Comparison of ENCODE assay signal across 10 cellular contexts in the genomic region with DNA sequence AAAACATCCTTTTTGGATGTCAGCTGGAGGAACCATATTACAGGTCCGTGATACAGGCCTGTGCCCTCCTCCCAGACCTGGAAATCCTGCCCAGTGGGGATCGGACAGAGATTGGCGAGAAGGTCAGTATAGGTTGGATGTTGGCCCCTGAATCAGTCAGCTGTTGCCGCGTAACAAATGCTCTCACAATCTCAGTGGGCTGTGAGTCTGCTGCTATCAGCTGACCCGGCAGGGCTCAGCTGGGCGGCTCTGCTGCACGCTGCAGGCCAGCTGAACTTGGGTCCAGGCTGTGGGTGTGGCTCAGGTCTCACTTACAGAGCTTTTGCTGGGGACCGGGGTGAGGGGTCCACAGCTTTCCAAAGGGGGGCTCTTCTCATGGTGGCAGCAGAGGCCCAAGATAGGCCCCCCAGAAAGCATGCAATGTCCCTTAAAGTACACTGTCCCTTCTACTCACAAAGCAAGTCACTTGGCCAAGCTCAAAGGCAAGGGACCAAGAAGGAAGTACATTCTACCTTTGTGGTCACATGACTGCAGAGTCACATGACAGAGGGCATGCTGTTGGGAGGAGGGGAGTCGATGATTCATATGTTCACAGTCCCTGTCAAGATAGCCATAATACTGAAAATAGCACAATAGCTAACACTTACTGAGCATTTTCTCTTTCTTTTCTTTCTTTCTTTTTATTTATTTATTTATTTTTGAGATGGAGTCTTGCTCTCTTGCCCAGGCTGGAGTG.
DNase-seq lines count a peak whose midpoint lies in the region; ATAC-seq and TF ChIP-seq lines count a peak whose summit lies in the region.
"Had no signal": no experiment of that assay in that cellular context is flagged by ENCODE, and none has a peak within 500 bp of the region (broad histone marks: within the 10 kb centered on the region; RNA-seq: fewer than 3 reads in every experiment).

No MANE protein-coding gene starts in this region.

- H3K4me3 Mint-ChIP-seq in GM23338 = no peak overlapping the region; the same call in 2 of the 3 replicates
- no peak overlapping the region for H3K4me3 Mint-ChIP-seq in activated naive CD8-positive, alpha-beta T cell treated with anti-CD3 and anti-CD28 coated beads for 36 hours

- no peak overlapping the region for H3K27ac ChIP-seq in GM23338 (ENCODE audit: low read depth)

- no peaks in the 10 kb centered on the region for H3K9me2 ChIP-seq in GM23338 (ENCODE audit: insufficient read depth)

- no peaks in the 10 kb centered on the region for H3K79me2 ChIP-seq in GM23338 (replicated peaks; ENCODE audit: insufficient read depth)

- H4K20me1 ChIP-seq in GM23338 (replicated peaks; ENCODE audit: insufficient read depth) = no peaks in the 10 kb centered on the region

- no peak overlapping the region for H3K4me2 ChIP-seq in GM23338

- H3K36me3 ChIP-seq in GM23338 (ENCODE audit: insufficient read depth) = peaks cover 34% of the 10 kb centered on the region

- TF ChIP-seq CTCF in GM23338 (conservative IDR thresholded peaks at IDR 0.05; ENCODE audit: low read depth in 2 of 2) = no peak
- TF ChIP-seq CTCF in NB4 (IDR thresholded peaks at IDR 0.05; ENCODE audit: low read depth, low read length) = no peak
- no peak for TF ChIP-seq CTCF in GM13976 (IDR thresholded peaks at IDR 0.05; ENCODE audit: borderline replicate concordance, control extremely low read depth, extremely low read depth, insufficient read depth, missing control alignments)

- no peak for ATAC-seq in GM23338

- H3K27me3 Mint-ChIP-seq in GM23338 (ENCODE audit: insufficient read depth, low read depth, poor library complexity) = peaks cover 12% of the 10 kb centered on the region
- H3K27me3 Mint-ChIP-seq in activated naive CD8-positive, alpha-beta T cell treated with anti-CD3 and anti-CD28 coated beads for 36 hours = no peaks in the 10 kb centered on the region

- H3K9me3 Mint-ChIP-seq in GM23338 = peaks cover 19% of the 10 kb centered on the region; the same call in 2 of the 3 replicates
- H3K9me3 Mint-ChIP-seq in activated naive CD8-positive, alpha-beta T cell treated with anti-CD3 and anti-CD28 coated beads for 36 hours = peaks cover 4% of the 10 kb centered on the region

- H3K4me1 Mint-ChIP-seq in GM23338 = no peaks in the 10 kb centered on the region
- no peaks in the 10 kb centered on the region for H3K4me1 Mint-ChIP-seq in activated naive CD8-positive, alpha-beta T cell treated with anti-CD3 and anti-CD28 coated beads for 36 hours

- no peak overlapping the region for H3K27ac Mint-ChIP-seq in GM23338
- peak overlapping the region; percentile 60 for H3K27ac Mint-ChIP-seq in activated naive CD8-positive, alpha-beta T cell treated with anti-CD3 and anti-CD28 coated beads for 36 hours

- no peaks in the 10 kb centered on the region for H3K27me3 ChIP-seq in GM23338 (ENCODE audit: insufficient read depth)

- H2AFZ ChIP-seq in GM23338 = no peak overlapping the region

- TF ChIP-seq POLR2A in NB4 (IDR thresholded peaks at IDR 0.05; ENCODE audit: extremely low read depth, insufficient read length) = no peak

- H3K4me1 ChIP-seq in GM23338 (ENCODE audit: insufficient read depth) = no peaks in the 10 kb centered on the region
- H3K4me1 ChIP-seq: prostate gland had no signal

- H3F3A ChIP-seq in GM23338 (replicated peaks; ENCODE audit: low read depth) = no peaks in the 10 kb centered on the region

- in situ Hi-C loops in GM13976 (cut with MboI; ENCODE audit: low sequenced_read_pairs, unreplicated experiment) = no loop called here

- H3K4me3 ChIP-seq in GM23338 (no peak overlapping the region), NB4 (ENCODE audit: low read depth, low read length) (no peak overlapping the region)
- H3K4me3 ChIP-seq: prostate gland had no signal

- H3K36me3 Mint-ChIP-seq in GM23338 (ENCODE audit: low read depth) = peaks cover 90% of the 10 kb centered on the region
- peaks cover 45% of the 10 kb centered on the region for H3K36me3 Mint-ChIP-seq in activated naive CD8-positive, alpha-beta T cell treated with anti-CD3 and anti-CD28 coated beads for 36 hours

- DNase-seq in GM23338 (ENCODE audit: low spot score) (no peak), NB4 (ENCODE audit: low read depth) (peak; percentile 82), NCI-H187 (lab: John Stamatoyannopoulos, UW) (no peak), GM13976 (ENCODE audit: low spot score) (no peak), NCI-H446 (lab: John Stamatoyannopoulos, UW) (no peak)
- DNase-seq in activated naive CD8-positive, alpha-beta T cell treated with anti-CD3 and anti-CD28 coated beads for 36 hours = peak; percentile 15
- DNase-seq in stimulated activated CD4-positive, alpha-beta T cell treated with anti-CD3 and anti-CD28 coated beads, Interleukin-12 subunit alpha, Interleukin-12 subunit beta, amount 100 ng/mL, for 48 hours (ENCODE audit: low read depth in 2 of 3, low spot score in 1 of 3) = peak in 2 of 3 donors; percentile 14 to 25
- DNase-seq: NCI-H524 treated with DMSO at 0.1 percent for 48 hours; stimulated activated naive CD4-positive, alpha-beta T cell had no signal

TF ChIP-seq in GM23338, 12 proteins besides CTCF, POLR2A, EP300 and RAD21:
- peak; percentile 86 for TF ChIP-seq ZNF331 (CRISPR knock-in tag; IDR thresholded peaks at IDR 0.05; ENCODE audit: low read depth)
- no peak for TF ChIP-seq ZNF114 (CRISPR knock-in tag; IDR thresholded peaks at IDR 0.05)
TF ChIP-seq in GM23338: peak in this region for 1.

Comparison
In these comparisons a context has a peak if more than half of its experiments do, and no peak if none do; other contexts are left out.
1. DNase-seq: peak in NB4 (single experiment), activated naive CD8-positive, alpha-beta T cell treated with anti-CD3 and anti-CD28 coated beads for 36 hours (single experiment) and stimulated activated CD4-positive, alpha-beta T cell treated with anti-CD3 and anti-CD28 coated beads, Interleukin-12 subunit alpha, Interleukin-12 subunit beta, amount 100 ng/mL, for 48 hours (2 of 3); none in GM23338 (single experiment), NCI-H187 (0 of 2), GM13976 (single experiment) and NCI-H446 (0 of 2).